17 cellular contexts compared by ENCODE assay signal in genomic region chr20:36368400-36368799, GRCh38.
"Had no signal": no experiment of that assay in that cellular context is flagged by ENCODE, and none has a peak within 500 bp of the region (broad histone marks: within the 10 kb centered on the region; RNA-seq: fewer than 3 reads in every experiment).

No MANE protein-coding gene starts in this region.

- H3K9me3 ChIP-seq: gastrocnemius medialis, left ventricle myocardium inferior, prostate gland, right atrium auricular region, upper lobe of right lung had no signal

- H3K36me3 ChIP-seq: gastrocnemius medialis, left ventricle myocardium inferior, prostate gland, right atrium auricular region, upper lobe of right lung, WERI-Rb-1 had no signal

- DNase-seq: activated CD4-positive, alpha-beta T cell treated with anti-CD3 and anti-CD28 coated beads, Interleukin-2, amount 50 U/mL, for 4 hours; activated gamma-delta T cell; activated T-cell treated with anti-CD3 and anti-CD28 coated beads, Interleukin-2, amount 50 U/mL, for 72 hours; cerebellar nuclear complex; cortex of kidney; gastrocnemius medialis; immature natural killer cell; kidney glomerular epithelial cell; left ventricle myocardium inferior; stimulated activated CD4-positive, alpha-beta T cell treated with anti-CD3 and anti-CD28 coated beads, Interleukin-12 subunit alpha, Interleukin-12 subunit beta, amount 100 ng/mL, for 4 hours; stimulated activated CD4-positive, alpha-beta T cell treated with anti-CD3 and anti-CD28 coated beads, Interleukin-1b, Interleukin-23, amount 100 ng/mL, for 48 hours; stimulated activated CD8-positive, alpha-beta memory T cell treated with anti-CD3 and anti-CD28 coated beads, Interleukin-4, amount 100 ng/mL, for 48 hours; stimulated activated naive CD4-positive, alpha-beta T cell; upper lobe of right lung; WERI-Rb-1 had no signal

- H3K4me3 ChIP-seq: gastrocnemius medialis, left ventricle myocardium inferior, prostate gland, right atrium auricular region, upper lobe of right lung had no signal

- H3K27me3 ChIP-seq: right atrium auricular region, upper lobe of right lung had no signal

- H3K27ac ChIP-seq: gastrocnemius medialis, left ventricle myocardium inferior, prostate gland, right atrium auricular region, upper lobe of right lung, WERI-Rb-1 had no signal

- H3K4me1 ChIP-seq: gastrocnemius medialis, left ventricle myocardium inferior, prostate gland, right atrium auricular region, upper lobe of right lung had no signal
